10 cellular contexts compared by ENCODE assay signal in the genomic region with DNA sequence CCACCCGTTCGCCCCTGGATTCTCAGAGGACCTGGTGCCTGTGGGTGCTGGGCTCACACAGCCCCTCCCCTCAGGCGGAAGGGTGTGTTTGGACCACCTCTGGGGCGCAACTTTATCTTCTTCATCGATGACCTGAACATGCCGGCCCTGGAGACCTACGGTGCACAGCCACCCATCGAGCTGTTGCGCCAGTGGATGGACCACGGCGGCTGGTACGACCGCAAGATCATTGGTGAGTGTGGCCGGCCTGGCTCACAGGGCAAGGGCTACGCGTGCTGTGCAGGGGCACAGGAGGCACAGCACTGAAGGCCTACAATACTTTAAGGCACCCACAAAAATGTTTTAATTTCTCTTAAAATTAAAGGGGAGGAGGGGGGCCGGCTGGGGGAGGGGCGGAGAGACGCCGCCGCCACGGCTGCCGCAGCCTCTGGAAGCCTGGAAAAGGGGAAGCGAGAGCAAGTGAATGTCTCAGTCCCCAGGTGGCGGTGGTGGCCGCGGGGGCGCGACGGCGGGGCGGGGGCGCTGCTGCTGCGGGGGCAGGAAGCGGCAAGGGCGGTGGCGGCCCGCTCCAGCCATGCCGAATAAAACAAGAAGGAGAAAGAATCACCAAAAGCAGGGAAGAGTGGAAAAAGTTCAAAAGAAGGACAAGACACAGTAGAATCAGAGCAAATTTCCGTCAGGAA. TPM values are rescaled to one million over a fixed set of nuclear protein-coding genes. Genes with fewer than 3 reads are reported as not detected.
DNase-seq lines count a peak whose midpoint lies in the region; ATAC-seq lines count a peak whose summit lies in the region.
"Had no signal": no experiment of that assay in that cellular context is flagged by ENCODE, and none has a peak within 500 bp of the region (broad histone marks: within the 10 kb centered on the region; RNA-seq: fewer than 3 reads in every experiment).

No MANE protein-coding gene starts in this region.

- H3K9me3 ChIP-seq in MG63 = no peaks in the 10 kb centered on the region

- no peaks in the 10 kb centered on the region for H3K36me3 ChIP-seq in MG63

- no peak overlapping the region for H3K4me3 ChIP-seq in MG63

- H3K4me1 Mint-ChIP-seq in activated naive CD4-positive, alpha-beta T cell treated with anti-CD3 and anti-CD28 coated beads for 36 hours (ENCODE audit: low read depth) = peaks cover 8% of the 10 kb centered on the region
- H3K4me1 Mint-ChIP-seq in activated CD8-positive, alpha-beta memory T cell treated with anti-CD3 and anti-CD28 coated beads, Interleukin-2, amount 10 ng/mL, durations not matched to agents 7 days and 5 days = no peaks in the 10 kb centered on the region

- no peaks in the 10 kb centered on the region for H3K27me3 Mint-ChIP-seq in activated naive CD4-positive, alpha-beta T cell treated with anti-CD3 and anti-CD28 coated beads for 36 hours (ENCODE audit: low read depth)
- H3K27me3 Mint-ChIP-seq in activated CD8-positive, alpha-beta memory T cell treated with anti-CD3 and anti-CD28 coated beads, Interleukin-2, amount 10 ng/mL, durations not matched to agents 7 days and 5 days = peaks cover 5% of the 10 kb centered on the region

- peaks cover 5% of the 10 kb centered on the region for H3K36me3 Mint-ChIP-seq in activated naive CD4-positive, alpha-beta T cell treated with anti-CD3 and anti-CD28 coated beads for 36 hours (ENCODE audit: low read depth)
- H3K36me3 Mint-ChIP-seq in activated CD8-positive, alpha-beta memory T cell treated with anti-CD3 and anti-CD28 coated beads, Interleukin-2, amount 10 ng/mL, durations not matched to agents 7 days and 5 days = no peaks in the 10 kb centered on the region

- intact Hi-C loops in activated naive CD4-positive, alpha-beta T cell treated with anti-CD3 and anti-CD28 coated beads for 36 hours (cut with micrococcal nuclease) = no loop called here

- H3K27ac Mint-ChIP-seq in activated naive CD4-positive, alpha-beta T cell treated with anti-CD3 and anti-CD28 coated beads for 36 hours = no peak overlapping the region
- no peak overlapping the region for H3K27ac Mint-ChIP-seq in activated CD8-positive, alpha-beta memory T cell treated with anti-CD3 and anti-CD28 coated beads, Interleukin-2, amount 10 ng/mL, durations not matched to agents 7 days and 5 days

- no peaks in the 10 kb centered on the region for H3K9me3 Mint-ChIP-seq in activated naive CD4-positive, alpha-beta T cell treated with anti-CD3 and anti-CD28 coated beads for 36 hours
- H3K9me3 Mint-ChIP-seq in activated CD8-positive, alpha-beta memory T cell treated with anti-CD3 and anti-CD28 coated beads, Interleukin-2, amount 10 ng/mL, durations not matched to agents 7 days and 5 days (ENCODE audit: low read depth) = no peaks in the 10 kb centered on the region

- CTCF ChIA-PET in activated naive CD4-positive, alpha-beta T cell treated with anti-CD3 and anti-CD28 coated beads for 36 hours (lab: Charles Lee) = no interaction called here
- CTCF ChIA-PET in activated CD8-positive, alpha-beta memory T cell treated with anti-CD3 and anti-CD28 coated beads, Interleukin-2, amount 10 ng/mL, durations not matched to agents 7 days and 5 days (lab: Charles Lee) = interaction anchor here (0.9 kb wide), 1 partner anchor 12 kb away, joined by 3 read pairs; no protein-coding TSS in a partner anchor

- no peak overlapping the region for H3K4me3 Mint-ChIP-seq in activated naive CD4-positive, alpha-beta T cell treated with anti-CD3 and anti-CD28 coated beads for 36 hours
- H3K4me3 Mint-ChIP-seq in activated CD8-positive, alpha-beta memory T cell treated with anti-CD3 and anti-CD28 coated beads, Interleukin-2, amount 10 ng/mL, durations not matched to agents 7 days and 5 days = no peak overlapping the region

- peak overlapping the region; percentile 7 for H3K27ac ChIP-seq in layer of hippocampus (ENCODE audit: low read depth, low read length)
- H3K27ac ChIP-seq: C4-2B had no signal

- no peak for ATAC-seq in activated CD4-positive, CD25-positive, alpha-beta regulatory T cell treated with anti-CD3 and anti-CD28 coated beads, Interleukin-2, amount 50 U/mL, for 24 hours
- ATAC-seq in activated CD8-positive, alpha-beta memory T cell treated with anti-CD3 and anti-CD28 coated beads, Interleukin-2, amount 10 ng/mL, durations not matched to agents 7 days and 5 days = no peak
- ATAC-seq: left colon had no signal

- DNase-seq in stimulated activated CD4-positive, alpha-beta T cell treated with anti-CD3 and anti-CD28 coated beads, Interleukin-12 subunit alpha, Interleukin-12 subunit beta, amount 100 ng/mL, for 4 hours = peak; percentile 13
- no peak for DNase-seq in stimulated activated CD4-positive, alpha-beta T cell treated with anti-CD3 and anti-CD28 coated beads, Interleukin-1b, Interleukin-23, amount 100 ng/mL, for 48 hours
- peak; percentile 29 for DNase-seq in activated naive CD4-positive, alpha-beta T cell treated with anti-CD3 and anti-CD28 coated beads for 36 hours
- DNase-seq in MG63 (no peak), NCI-H526 (lab: John Stamatoyannopoulos, UW) (no peak)
- no peak for DNase-seq in activated CD8-positive, alpha-beta memory T cell treated with anti-CD3 and anti-CD28 coated beads, Interleukin-2, amount 10 ng/mL, durations not matched to agents 7 days and 5 days

- H3K27me3 ChIP-seq in layer of hippocampus (ENCODE audit: control insufficient read depth, insufficient read depth, low read length) (no peaks in the 10 kb centered on the region), MG63 (no peaks in the 10 kb centered on the region)

RNA-seq across cellular contexts. Expression of a gene that starts 36.8 kb away (rescaled TPM):
- 10 to 100 TPM; 87.0 to 89.3 TPM for total RNA-seq in activated naive CD4-positive, alpha-beta T cell treated with anti-CD3 and anti-CD28 coated beads for 36 hours
- 33.8 and 41.0 TPM in 2 replicates for total RNA-seq in MG63 (2014; rRNA removed; shearing (Covaris generic); ENCODE audit: low replicate concordance)
- total RNA-seq in activated CD8-positive, alpha-beta memory T cell treated with anti-CD3 and anti-CD28 coated beads, Interleukin-2, amount 10 ng/mL, durations not matched to agents 7 days and 5 days = 100 to 1,000 TPM; 102 to 107 TPM

RNA-seq across cellular contexts. Expression of a gene that starts 37.5 kb away (rescaled TPM):
- total RNA-seq in activated naive CD4-positive, alpha-beta T cell treated with anti-CD3 and anti-CD28 coated beads for 36 hours = 10 to 100 TPM; 22.5 to 24.8 TPM
- 4.8 and 5.5 TPM in 2 replicates for total RNA-seq in MG63 (2014; rRNA removed; shearing (Covaris generic); ENCODE audit: low replicate concordance)
- 10 to 100 TPM; 12.9 to 26.5 TPM for total RNA-seq in activated CD8-positive, alpha-beta memory T cell treated with anti-CD3 and anti-CD28 coated beads, Interleukin-2, amount 10 ng/mL, durations not matched to agents 7 days and 5 days

RNA-seq across cellular contexts. Expression of a gene that starts 56.8 kb away (rescaled TPM):
- 1 to 10 TPM; 9.4 TPM for total RNA-seq in activated naive CD4-positive, alpha-beta T cell treated with anti-CD3 and anti-CD28 coated beads for 36 hours
- 0.49 and 1.2 TPM in 2 replicates for total RNA-seq in MG63 (2014; rRNA removed; shearing (Covaris generic); ENCODE audit: low replicate concordance)
- total RNA-seq in activated CD8-positive, alpha-beta memory T cell treated with anti-CD3 and anti-CD28 coated beads, Interleukin-2, amount 10 ng/mL, durations not matched to agents 7 days and 5 days = 10 to 100 TPM; 13.9 to 26.5 TPM

Comparison
In these comparisons a context has a peak if more than half of its experiments do, and no peak if none do; other contexts are left out.
1. DNase-seq: peak in stimulated activated CD4-positive, alpha-beta T cell treated with anti-CD3 and anti-CD28 coated beads, Interleukin-12 subunit alpha, Interleukin-12 subunit beta, amount 100 ng/mL, for 4 hours (single experiment) and activated naive CD4-positive, alpha-beta T cell treated with anti-CD3 and anti-CD28 coated beads for 36 hours (single experiment); none in stimulated activated CD4-positive, alpha-beta T cell treated with anti-CD3 and anti-CD28 coated beads, Interleukin-1b, Interleukin-23, amount 100 ng/mL, for 48 hours (single experiment), MG63 (single experiment), NCI-H526 (0 of 2) and activated CD8-positive, alpha-beta memory T cell treated with anti-CD3 and anti-CD28 coated beads, Interleukin-2, amount 10 ng/mL, durations not matched to agents 7 days and 5 days (single experiment).